In genomic region chr9:69496803-69497450, GRCh38 we compare ENCODE assay signal across 25 cellular contexts.
DNase-seq lines count a peak whose midpoint lies in the region; ATAC-seq and TF ChIP-seq lines count a peak whose summit lies in the region.
"Had no signal": no experiment of that assay in that cellular context is flagged by ENCODE, and none has a peak within 500 bp of the region (broad histone marks: within the 10 kb centered on the region; RNA-seq: fewer than 3 reads in every experiment).

No MANE protein-coding gene starts in this region.

- H3K4me3 Mint-ChIP-seq in activated naive CD4-positive, alpha-beta T cell treated with anti-CD3 and anti-CD28 coated beads for 36 hours = no peak overlapping the region
- no peak overlapping the region for H3K4me3 Mint-ChIP-seq in activated naive CD4-positive, alpha-beta T cell treated with anti-CD3 and anti-CD28 coated beads, Interleukin-2, amount 10 ng/mL, durations not matched to agents 7 days and 5 days
- H3K4me3 Mint-ChIP-seq in natural killer cell = no peak overlapping the region
- H3K4me3 Mint-ChIP-seq: CD8-positive, alpha-beta T cell; nephron had no signal

- CTCF ChIA-PET in activated naive CD4-positive, alpha-beta T cell treated with anti-CD3 and anti-CD28 coated beads for 36 hours (lab: Charles Lee) = no interaction called here
- CTCF ChIA-PET in activated naive CD4-positive, alpha-beta T cell treated with anti-CD3 and anti-CD28 coated beads, Interleukin-2, amount 10 ng/mL, durations not matched to agents 7 days and 5 days (lab: Charles Lee) = interaction anchor here (1.6 kb wide), 1 partner anchor 75 kb away, joined by 3 read pairs; no protein-coding TSS in a partner anchor

- intact Hi-C loops in activated naive CD4-positive, alpha-beta T cell treated with anti-CD3 and anti-CD28 coated beads for 36 hours (cut with micrococcal nuclease) = no loop called here
- intact Hi-C loops in natural killer cell (cut with micrococcal nuclease) = loop anchor here (10.0 kb wide), 1 partner anchor 48 kb away; no protein-coding TSS in a partner anchor

- H3K27me3 Mint-ChIP-seq in activated naive CD4-positive, alpha-beta T cell treated with anti-CD3 and anti-CD28 coated beads for 36 hours (ENCODE audit: low read depth) = no peaks in the 10 kb centered on the region
- no peaks in the 10 kb centered on the region for H3K27me3 Mint-ChIP-seq in activated naive CD4-positive, alpha-beta T cell treated with anti-CD3 and anti-CD28 coated beads, Interleukin-2, amount 10 ng/mL, durations not matched to agents 7 days and 5 days
- peaks cover 0 to 5% of the 10 kb centered on the region in 2 donors for H3K27me3 Mint-ChIP-seq in natural killer cell (ENCODE audit: low read depth in 2 of 2)

- no peaks in the 10 kb centered on the region for H3K9me3 Mint-ChIP-seq in activated naive CD4-positive, alpha-beta T cell treated with anti-CD3 and anti-CD28 coated beads for 36 hours
- H3K9me3 Mint-ChIP-seq in activated naive CD4-positive, alpha-beta T cell treated with anti-CD3 and anti-CD28 coated beads, Interleukin-2, amount 10 ng/mL, durations not matched to agents 7 days and 5 days = no peaks in the 10 kb centered on the region
- H3K9me3 Mint-ChIP-seq in natural killer cell = no peaks in the 10 kb centered on the region
- H3K9me3 Mint-ChIP-seq: CD8-positive, alpha-beta T cell; nephron had no signal

- no peaks in the 10 kb centered on the region for H3K36me3 Mint-ChIP-seq in activated naive CD4-positive, alpha-beta T cell treated with anti-CD3 and anti-CD28 coated beads for 36 hours (ENCODE audit: low read depth)
- no peaks in the 10 kb centered on the region for H3K36me3 Mint-ChIP-seq in activated naive CD4-positive, alpha-beta T cell treated with anti-CD3 and anti-CD28 coated beads, Interleukin-2, amount 10 ng/mL, durations not matched to agents 7 days and 5 days
- no peaks in the 10 kb centered on the region for H3K36me3 Mint-ChIP-seq in natural killer cell
- H3K36me3 Mint-ChIP-seq: CD8-positive, alpha-beta T cell had no signal

- no peak overlapping the region for H3K27ac Mint-ChIP-seq in activated naive CD4-positive, alpha-beta T cell treated with anti-CD3 and anti-CD28 coated beads for 36 hours
- H3K27ac Mint-ChIP-seq in activated naive CD4-positive, alpha-beta T cell treated with anti-CD3 and anti-CD28 coated beads, Interleukin-2, amount 10 ng/mL, durations not matched to agents 7 days and 5 days = no peak overlapping the region
- H3K27ac Mint-ChIP-seq in natural killer cell = no peak overlapping the region
- H3K27ac Mint-ChIP-seq: CD8-positive, alpha-beta T cell; nephron had no signal

- peak; percentile 20 for DNase-seq in activated naive CD4-positive, alpha-beta T cell treated with anti-CD3 and anti-CD28 coated beads for 36 hours
- DNase-seq in activated naive CD4-positive, alpha-beta T cell treated with anti-CD3 and anti-CD28 coated beads, Interleukin-2, amount 10 ng/mL, durations not matched to agents 7 days and 5 days = no peak
- peak; percentile 28 for DNase-seq in SW480 (ENCODE audit: low spot score)
- DNase-seq in retina = peak; percentile 53
- no peak for DNase-seq in HK-2 (ENCODE audit: unreplicated experiment)
- DNase-seq in natural killer cell = no peak
- DNase-seq: activated CD4-positive, CD25-positive, alpha-beta regulatory T cell; activated effector memory CD4-positive, alpha-beta T cell treated with anti-CD3 and anti-CD28 coated beads, Interleukin-2, amount 50 U/mL, for 16 hours; activated T-cell treated with anti-CD3 and anti-CD28 coated beads for 4 hours; CD8-positive, alpha-beta T cell; DMS 273 treated with DMSO at 0.1 percent for 48 hours; effector memory CD4-positive, alpha-beta T cell; NCI-H1092; NCI-H187; NCI-H2171; NCI-H510A; stimulated activated CD8-positive, alpha-beta memory T cell treated with anti-CD3 and anti-CD28 coated beads, Interleukin-4, amount 100 ng/mL, for 48 hours; thyroid gland; uterus had no signal

- ATAC-seq in GM18867 (IDR thresholded peaks at IDR 0.05; ENCODE audit: unreplicated experiment) (peak; percentile 44), HG03520 (IDR thresholded peaks at IDR 0.05; ENCODE audit: unreplicated experiment) (no peak), natural killer cell (no peak)
- ATAC-seq: CD8-positive, alpha-beta T cell; GM12878; HCT116; left lobe of liver had no signal

- no peak for TF ChIP-seq CTCF in natural killer cell (IDR thresholded peaks at IDR 0.05)

- H3K4me1 Mint-ChIP-seq in activated naive CD4-positive, alpha-beta T cell treated with anti-CD3 and anti-CD28 coated beads for 36 hours (ENCODE audit: low read depth) = peaks cover 4% of the 10 kb centered on the region
- peaks cover 3% of the 10 kb centered on the region for H3K4me1 Mint-ChIP-seq in activated naive CD4-positive, alpha-beta T cell treated with anti-CD3 and anti-CD28 coated beads, Interleukin-2, amount 10 ng/mL, durations not matched to agents 7 days and 5 days
- no peaks in the 10 kb centered on the region for H3K4me1 Mint-ChIP-seq in natural killer cell

Comparison
In these comparisons a context has a peak if more than half of its experiments do, and no peak if none do; other contexts are left out.
1. DNase-seq: peak in activated naive CD4-positive, alpha-beta T cell treated with anti-CD3 and anti-CD28 coated beads for 36 hours (single experiment), SW480 (single experiment) and retina (single experiment); none in activated naive CD4-positive, alpha-beta T cell treated with anti-CD3 and anti-CD28 coated beads, Interleukin-2, amount 10 ng/mL, durations not matched to agents 7 days and 5 days (single experiment), HK-2 (single experiment) and natural killer cell (single experiment).